Comparison of ENCODE assay signal across 8 cellular contexts in genomic region chr19:35775298-35776101, GRCh38. TPM values are rescaled to one million over a fixed set of nuclear protein-coding genes. Genes with fewer than 3 reads are reported as not detected.
A peak's percentile ranks its signal among the peaks of the same experiment; 100 is the strongest.
DNase-seq lines count a peak whose midpoint lies in the region; FAIRE-seq and TF ChIP-seq lines count a peak whose summit lies in the region.

A gene with protein sequence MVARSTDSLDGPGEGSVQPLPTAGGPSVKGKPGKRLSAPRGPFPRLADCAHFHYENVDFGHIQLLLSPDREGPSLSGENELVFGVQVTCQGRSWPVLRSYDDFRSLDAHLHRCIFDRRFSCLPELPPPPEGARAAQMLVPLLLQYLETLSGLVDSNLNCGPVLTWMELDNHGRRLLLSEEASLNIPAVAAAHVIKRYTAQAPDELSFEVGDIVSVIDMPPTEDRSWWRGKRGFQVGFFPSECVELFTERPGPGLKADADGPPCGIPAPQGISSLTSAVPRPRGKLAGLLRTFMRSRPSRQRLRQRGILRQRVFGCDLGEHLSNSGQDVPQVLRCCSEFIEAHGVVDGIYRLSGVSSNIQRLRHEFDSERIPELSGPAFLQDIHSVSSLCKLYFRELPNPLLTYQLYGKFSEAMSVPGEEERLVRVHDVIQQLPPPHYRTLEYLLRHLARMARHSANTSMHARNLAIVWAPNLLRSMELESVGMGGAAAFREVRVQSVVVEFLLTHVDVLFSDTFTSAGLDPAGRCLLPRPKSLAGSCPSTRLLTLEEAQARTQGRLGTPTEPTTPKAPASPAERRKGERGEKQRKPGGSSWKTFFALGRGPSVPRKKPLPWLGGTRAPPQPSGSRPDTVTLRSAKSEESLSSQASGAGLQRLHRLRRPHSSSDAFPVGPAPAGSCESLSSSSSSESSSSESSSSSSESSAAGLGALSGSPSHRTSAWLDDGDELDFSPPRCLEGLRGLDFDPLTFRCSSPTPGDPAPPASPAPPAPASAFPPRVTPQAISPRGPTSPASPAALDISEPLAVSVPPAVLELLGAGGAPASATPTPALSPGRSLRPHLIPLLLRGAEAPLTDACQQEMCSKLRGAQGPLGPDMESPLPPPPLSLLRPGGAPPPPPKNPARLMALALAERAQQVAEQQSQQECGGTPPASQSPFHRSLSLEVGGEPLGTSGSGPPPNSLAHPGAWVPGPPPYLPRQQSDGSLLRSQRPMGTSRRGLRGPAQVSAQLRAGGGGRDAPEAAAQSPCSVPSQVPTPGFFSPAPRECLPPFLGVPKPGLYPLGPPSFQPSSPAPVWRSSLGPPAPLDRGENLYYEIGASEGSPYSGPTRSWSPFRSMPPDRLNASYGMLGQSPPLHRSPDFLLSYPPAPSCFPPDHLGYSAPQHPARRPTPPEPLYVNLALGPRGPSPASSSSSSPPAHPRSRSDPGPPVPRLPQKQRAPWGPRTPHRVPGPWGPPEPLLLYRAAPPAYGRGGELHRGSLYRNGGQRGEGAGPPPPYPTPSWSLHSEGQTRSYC (plus strand): TSS chr19:35775564. CDS start chr19:35775659, 95 bp downstream.

- no peak within 1 kb of the TSS for H3K27ac ChIP-seq in DOHH2 (ENCODE audit: low read depth, low read length)
- no peak within 1 kb of the TSS for H3K27ac ChIP-seq in GM23248
- H3K27ac ChIP-seq in Karpas-422 (ENCODE audit: low read length), result 0 out of 2 replicates have a peak within 1 kb of the TSS, but pooled peaks have one; percentile 22
- peak within 1 kb of the TSS; percentile 59 to 76 (median 68) for H3K27ac ChIP-seq in esophagus squamous epithelium

- in situ Hi-C loops in GM23248 (cut with MboI), result no loop called here

- H3K4me3 ChIP-seq in DOHH2 (ENCODE audit: low read length) (peak within 1 kb of the TSS; percentile 72), GM23248 (peak within 1 kb of the TSS; percentile 72), Karpas-422 (ENCODE audit: low read length) (peak within 1 kb of the TSS; percentile 90), esophagus squamous epithelium (peak within 1 kb of the TSS; percentile 68 to 92 (median 84))

- H4K20me1 ChIP-seq in DOHH2 (ENCODE audit: control insufficient read depth, insufficient read depth, low read depth, low read length) (no peaks in the 10 kb centered on the region), GM23248 (ENCODE audit: insufficient read depth) (no peaks in the 10 kb centered on the region), Karpas-422 (ENCODE audit: insufficient read depth, low read depth, low read length) (0 out of 2 replicates have a peak, but pooled peaks cover 6% of the 10 kb centered on the region)

- intact Hi-C loops in esophagus squamous epithelium (cut with DNase I), result no loop called here

- H3K9ac ChIP-seq in GM23248, result peak within 1 kb of the TSS; percentile 71
- H3K9ac ChIP-seq in Karpas-422 (ENCODE audit: low read length), result peak within 1 kb of the TSS; percentile 89

- H3K9me2 ChIP-seq in DOHH2 (replicated peaks; ENCODE audit: control insufficient read depth, low read length) (no peaks in the 10 kb centered on the region), GM23248 (ENCODE audit: insufficient read depth) (no peaks in the 10 kb centered on the region), Karpas-422 (replicated peaks; ENCODE audit: insufficient read depth, low read length) (no peaks in the 10 kb centered on the region)

- H3F3A ChIP-seq in DOHH2 (ENCODE audit: control insufficient read depth, insufficient read depth), result peaks cover 2% of the 10 kb centered on the region; the same call in 1 of the 2 replicates
- peaks cover 12% of the 10 kb centered on the region for H3F3A ChIP-seq in GM23248 (ENCODE audit: insufficient read depth)

- H3K4me1 ChIP-seq in DOHH2 (ENCODE audit: control insufficient read depth, low read length) (peaks cover 15% of the 10 kb centered on the region), GM23248 (ENCODE audit: insufficient read depth) (no peaks in the 10 kb centered on the region), Karpas-422 (ENCODE audit: low read length) (peaks cover 12% of the 10 kb centered on the region), esophagus squamous epithelium (peaks cover 10 to 31% (median 13%) of the 10 kb centered on the region in 3 donors)

- TF ChIP-seq POLR2A in esophagus squamous epithelium (IDR thresholded peaks at IDR 0.05), result no peak

- H3K27me3 ChIP-seq in DOHH2 (ENCODE audit: control insufficient read depth, low read length) (no peaks in the 10 kb centered on the region), GM23248 (replicated peaks; ENCODE audit: insufficient read depth) (no peaks in the 10 kb centered on the region), Karpas-422 (ENCODE audit: low read length) (no peaks in the 10 kb centered on the region), esophagus squamous epithelium (no peaks in the 10 kb centered on the region)

- peak; percentile 100 for DNase-seq in GM23248
- peak; percentile 100 for DNase-seq in Karpas-422
- peak; percentile 85 for DNase-seq in RCC 7860 (ENCODE audit: low spot score)
- peak; percentile 100 for DNase-seq in activated T-cell treated with anti-CD3 and anti-CD28 coated beads, Interleukin-2, amount 50 U/mL, for 48 hours
- peak; percentile 88 for DNase-seq in esophagus squamous epithelium (lab: John Stamatoyannopoulos, UW)
- peak; percentile 99 for DNase-seq in myocyte (ENCODE audit: low read depth)
- peak; percentile 97 to 98 for DNase-seq in stimulated activated CD8-positive, alpha-beta memory T cell treated with anti-CD3 and anti-CD28 coated beads, Interleukin-7, amount 100 ng/mL, for 4 hours (ENCODE audit: low read depth in 2 of 2)

- FAIRE-seq in RCC 7860 (lab: Jason Lieb, UNC), result peak; percentile 67

- H2AFZ ChIP-seq in GM23248 (peak within 1 kb of the TSS; percentile 75), Karpas-422 (ENCODE audit: low read length) (no peak within 1 kb of the TSS; the same call in 1 of the 2 replicates)

- H3K36me3 ChIP-seq in DOHH2 (ENCODE audit: control insufficient read depth, low read length) (no peaks in the 10 kb centered on the region), GM23248 (ENCODE audit: low read depth) (no peaks in the 10 kb centered on the region), Karpas-422 (ENCODE audit: insufficient read depth, low read length) (no peaks in the 10 kb centered on the region), esophagus squamous epithelium (peaks cover 0 to 24% (median 0%) of the 10 kb centered on the region in 3 donors)

- H3K4me2 ChIP-seq in DOHH2 (ENCODE audit: low read length), result peak within 1 kb of the TSS; percentile 62
- peak within 1 kb of the TSS; percentile 96 for H3K4me2 ChIP-seq in GM23248 (ENCODE audit: unreplicated experiment)
- peak within 1 kb of the TSS; percentile 75 for H3K4me2 ChIP-seq in Karpas-422 (ENCODE audit: low read depth, low read length, poor library complexity, severe bottlenecking)

- H3K79me2 ChIP-seq in DOHH2 (ENCODE audit: control insufficient read depth, low read length) (peaks cover 5% of the 10 kb centered on the region; the same call in 1 of the 2 replicates), GM23248 (ENCODE audit: insufficient read depth) (no peaks in the 10 kb centered on the region), Karpas-422 (ENCODE audit: low read length) (peaks cover 6% of the 10 kb centered on the region; the same call in 1 of the 2 replicates)

- TF ChIP-seq CTCF in DOHH2 (IDR thresholded peaks at IDR 0.05; ENCODE audit: low read depth, low read length, poor library complexity, severe bottlenecking) (no peak), esophagus squamous epithelium (IDR thresholded peaks at IDR 0.05) (no peak)

- WGBS in GM23248 (ENCODE audit: low coverage in 1 of 2, low lambda C conversion rate in 2 of 2, missing lambda C conversion rate in 2 of 2), 2 experiments, result 1 to 3% methylated on average over 18 to 45 of the region's 82 CpGs
- 0% methylated on average over 14 to 21 of the region's 82 CpGs for WGBS in esophagus squamous epithelium, 2 donors

- H3K9me3 ChIP-seq in DOHH2 (ENCODE audit: control insufficient read depth, insufficient read depth, low read length) (no peaks in the 10 kb centered on the region), GM23248 (ENCODE audit: low read depth) (no peaks in the 10 kb centered on the region), Karpas-422 (ENCODE audit: low read length) (no peaks in the 10 kb centered on the region), esophagus squamous epithelium (no peaks in the 10 kb centered on the region)

RNA-seq across cellular contexts. Expression of the gene that starts here (rescaled TPM):
- total RNA-seq in GM23248 (2014; rRNA removed; shearing (Covaris generic)), result 2.0 and 24.9 TPM in 2 replicates
- 1.1 and 1.9 TPM in 2 replicates for polyA plus RNA-seq in GM23248 (2016; fragmentation: Nextera tagmentation; extraction: Ambion mirVana)
- total RNA-seq in Karpas-422 (2014; rRNA removed; shearing (Covaris generic); ENCODE audit: low replicate concordance), result 5.8 and 12.3 TPM in 2 replicates
- total RNA-seq in esophagus squamous epithelium, result 1 to 10 TPM; 1.3 to 8.4 (median 2.3) TPM
- 1.5 and 3.8 TPM in 2 replicates for total RNA-seq in myocyte
- 5.6 TPM for polyA plus RNA-seq in myocyte (2012)

Comparison
In these comparisons a context has a peak if more than half of its experiments do, and no peak if none do; other contexts are left out.
1. H3K27ac ChIP-seq: peak in Karpas-422 (single experiment) and esophagus squamous epithelium (4 of 4); none in DOHH2 (single experiment) and GM23248 (single experiment).
2. Peak in every context shown above with its lines, with median percentiles within 50 percentile points of each other: H3K4me2 ChIP-seq, H3K4me3 ChIP-seq and DNase-seq.